In the genomic region with DNA sequence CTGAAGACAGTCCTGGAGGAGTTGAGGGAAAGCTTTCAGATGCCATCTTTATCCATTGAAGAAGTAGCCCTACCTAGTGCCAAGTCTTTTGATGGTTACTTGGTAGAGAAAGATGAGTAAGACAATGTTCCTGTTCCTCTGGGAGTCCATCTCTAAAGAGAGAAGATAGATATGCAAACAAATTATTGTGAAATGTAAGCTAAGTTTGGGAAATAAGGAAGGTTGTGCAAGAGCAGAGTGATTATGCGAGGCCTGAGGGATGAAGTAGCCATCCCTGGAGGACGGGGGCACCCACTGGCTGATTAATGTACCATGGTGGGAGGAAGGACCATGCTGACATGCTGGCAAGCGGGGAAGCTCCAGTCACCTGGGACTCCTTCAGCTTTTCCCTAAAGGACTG, we compare ENCODE assay signal across 8 cellular contexts. TPM values are rescaled to one million over a fixed set of nuclear protein-coding genes. Genes with fewer than 3 reads are reported as not detected.
DNase-seq lines count a peak whose midpoint lies in the region; ATAC-seq, FAIRE-seq and TF ChIP-seq lines count a peak whose summit lies in the region.

No MANE protein-coding gene starts in this region.

- peak overlapping the region; percentile 83 for H4K5ac ChIP-seq in IMR-90 (ENCODE audit: low read depth, low read length)

- peak overlapping the region; percentile 84; the same call in 2 of the 3 replicates for H2BK15ac ChIP-seq in IMR-90 (ENCODE audit: low read depth, low read length)

- dilution Hi-C loops in IMR-90 (cut with HindIII; ENCODE audit: low sequenced_read_pairs, unreplicated experiment) (no loop called here), keratinocyte (cut with MboI; ENCODE audit: extremely low pct_ligation_motif_present, low sequenced_read_pairs) (no loop called here)

- H2BK5ac ChIP-seq in IMR-90 (ENCODE audit: low read depth, low read length, poor library complexity, severe bottlenecking) = peak overlapping the region; percentile 95

- no peaks in the 10 kb centered on the region; a peak in 1 of 4 replicates for H3K79me1 ChIP-seq in IMR-90 (ENCODE audit: low read depth in 1 of 2, low read length in 2 of 2)

- H2AK5ac ChIP-seq in IMR-90 (ENCODE audit: low read depth, low read length) = peak overlapping the region; percentile 81

- H3K18ac ChIP-seq in IMR-90 (ENCODE audit: low read depth, low read length) = peak overlapping the region; percentile 85

- POLR2A ChIA-PET in IMR-90 (lab: Charles Lee; ENCODE audit: unreplicated experiment) = no interaction called here

- peaks cover 7% of the 10 kb centered on the region for H3K4me1 ChIP-seq in IMR-90 (ENCODE audit: control insufficient read depth, insufficient read depth, low read length)
- H3K4me1 ChIP-seq in body of pancreas = peaks cover 7% of the 10 kb centered on the region
- H3K4me1 ChIP-seq in keratinocyte (ENCODE audit: control insufficient read depth, extremely low read depth, insufficient read depth, low read length) = peaks cover 32% of the 10 kb centered on the region

- TF ChIP-seq POLR2A in IMR-90 (IDR thresholded peaks at IDR 0.05; ENCODE audit: low read depth, low read length) (no peak), body of pancreas (IDR thresholded peaks at IDR 0.05) (no peak)

- H3K4me2 ChIP-seq in IMR-90 (ENCODE audit: low read depth, low read length) (peak overlapping the region; percentile 81), keratinocyte (ENCODE audit: control insufficient read depth, extremely low read depth, insufficient read depth, low read depth, low read length) (no peak overlapping the region)

- ATAC-seq in IMR-90 (ENCODE audit: low read depth) = peak; percentile 63
- peak; percentile 72 for ATAC-seq in body of pancreas
- ATAC-seq in GM19463 (IDR thresholded peaks at IDR 0.05; ENCODE audit: unreplicated experiment) = no peak
- ATAC-seq in activated T-helper 17 cell treated with anti-CD3 and anti-CD28 coated beads, Interleukin-2, amount 50 U/mL, for 72 hours (replicated peaks) = no peak

- no peak for TF ChIP-seq RAD21 in IMR-90 (IDR thresholded peaks at IDR 0.05; ENCODE audit: low read length)

- peak overlapping the region; percentile 95 for H2BK120ac ChIP-seq in IMR-90 (ENCODE audit: low read depth, low read length)

- H2AK9ac ChIP-seq in IMR-90 (replicated peaks; ENCODE audit: low read depth, low read length, poor library complexity) = peak overlapping the region; percentile 81

- no peaks in the 10 kb centered on the region for H3K4me1 Mint-ChIP-seq in activated naive CD8-positive, alpha-beta T cell treated with anti-CD3 and anti-CD28 coated beads for 36 hours
- H3K4me1 Mint-ChIP-seq in activated T-helper 17 cell treated with anti-CD3 and anti-CD28 coated beads, Interleukin-2, amount 50 U/mL, for 72 hours = no peaks in the 10 kb centered on the region

- CTCF ChIA-PET in IMR-90 (lab: Yijun Ruan, JAX) = interaction anchor here (1.2 to 2.7 kb wide), 4 partner anchors 13 to 75 kb away, joined by 3 to 17 read pairs (median 4); no protein-coding TSS in a partner anchor

- in situ Hi-C loops in IMR-90 (cut with MboI; ENCODE audit: low sequenced_read_pairs) = loop anchor here (5.0 kb wide), 1 partner anchor 47 kb away; no protein-coding TSS in a partner anchor

- H4K8ac ChIP-seq in IMR-90 (ENCODE audit: low read depth in 2 of 2, low read length in 2 of 2) = peak overlapping the region; percentile 26 to 90; a peak in 3 of 4 replicates

- no peaks in the 10 kb centered on the region for H3K9me3 Mint-ChIP-seq in activated naive CD8-positive, alpha-beta T cell treated with anti-CD3 and anti-CD28 coated beads for 36 hours
- H3K9me3 Mint-ChIP-seq in activated T-helper 17 cell treated with anti-CD3 and anti-CD28 coated beads, Interleukin-2, amount 50 U/mL, for 72 hours = no peaks in the 10 kb centered on the region

- H3K27me3 ChIP-seq in IMR-90 (ENCODE audit: control insufficient read depth, insufficient read depth, low read length) = no peaks in the 10 kb centered on the region
- no peaks in the 10 kb centered on the region for H3K27me3 ChIP-seq in body of pancreas
- H3K27me3 ChIP-seq in keratinocyte (ENCODE audit: control insufficient read depth, extremely low read depth, insufficient read depth, low read length) = no peaks in the 10 kb centered on the region

- H3K4ac ChIP-seq in IMR-90 (ENCODE audit: low read depth, low read length) = peak overlapping the region; percentile 87

- intact Hi-C loops in IMR-90 (cut with micrococcal nuclease) = loop anchor here (2.0 kb wide), 1 partner anchor 64 kb away; no protein-coding TSS in a partner anchor
- intact Hi-C loops in body of pancreas (cut with DNase I) = no loop called here

- H3K4me3 Mint-ChIP-seq in activated naive CD8-positive, alpha-beta T cell treated with anti-CD3 and anti-CD28 coated beads for 36 hours = no peak overlapping the region
- no peak overlapping the region for H3K4me3 Mint-ChIP-seq in activated T-helper 17 cell treated with anti-CD3 and anti-CD28 coated beads, Interleukin-2, amount 50 U/mL, for 72 hours

- 0 out of 2 replicates have a peak, but pooled peaks have one; percentile 3 for TF ChIP-seq CTCF in IMR-90 (conservative IDR thresholded peaks at IDR 0.05; ENCODE audit: low read depth, low read length)
- TF ChIP-seq CTCF in body of pancreas (IDR thresholded peaks at IDR 0.05) = no peak
- TF ChIP-seq CTCF in keratinocyte (optimal IDR thresholded peaks at IDR 0.05 in 1 of 3, IDR thresholded peaks at IDR 0.05 in 1 of 3, conservative IDR thresholded peaks at IDR 0.05 in 1 of 3; ENCODE audit: extremely low read depth in 1 of 3, insufficient read depth in 2 of 3, low read length in 3 of 3) = no peak

- H3K27ac ChIP-seq in IMR-90 (ENCODE audit: insufficient read depth, low read length) (peak overlapping the region; percentile 88), body of pancreas (no peak overlapping the region), keratinocyte (ENCODE audit: control insufficient read depth, insufficient read depth, low read length) (no peak overlapping the region), temporal lobe (ENCODE audit: low read depth, low read length) (peak overlapping the region; percentile 67)

- H3K56ac ChIP-seq in IMR-90 (ENCODE audit: extremely low read depth, insufficient read depth, low read length) = peak overlapping the region; percentile 71; the same call in 1 of the 2 replicates

- H3K9me1 ChIP-seq in IMR-90 (ENCODE audit: insufficient read depth, low read length) = no peaks in the 10 kb centered on the region
- H3K9me1 ChIP-seq in keratinocyte (ENCODE audit: control insufficient read depth, extremely low read depth, insufficient read depth, low read length) = no peaks in the 10 kb centered on the region

- H3K9ac ChIP-seq in IMR-90 (ENCODE audit: low read depth, low read length) (peak overlapping the region; percentile 11; the same call in 1 of the 2 replicates), keratinocyte (ENCODE audit: control insufficient read depth, extremely low read depth, insufficient read depth, low read length) (no peak overlapping the region)

- H3K36me3 Mint-ChIP-seq in activated naive CD8-positive, alpha-beta T cell treated with anti-CD3 and anti-CD28 coated beads for 36 hours = no peaks in the 10 kb centered on the region
- no peaks in the 10 kb centered on the region for H3K36me3 Mint-ChIP-seq in activated T-helper 17 cell treated with anti-CD3 and anti-CD28 coated beads, Interleukin-2, amount 50 U/mL, for 72 hours (ENCODE audit: low read depth)

- WGBS in IMR-90 (ENCODE audit: extremely low coverage in 2 of 2, insufficient read length in 1 of 2), 2 experiments = 0% methylated on average over 1 of the region's 3 CpGs; no CpG with 5 or more reads in 1 of the 2 experiments
- WGBS in body of pancreas, 2 donors = 77 to 88% methylated on average over 3 of the region's 3 CpGs

- no peak for FAIRE-seq in keratinocyte (lab: Jason Lieb, UNC)

- H3K4me3 ChIP-seq in IMR-90 (ENCODE audit: insufficient read depth, low read depth, low read length) (no peak overlapping the region), body of pancreas (no peak overlapping the region), keratinocyte (ENCODE audit: control insufficient read depth in 2 of 3, extremely low read depth in 1 of 3, insufficient read depth in 2 of 3, low read depth in 1 of 3, low read length in 3 of 3) (no peak overlapping the region)

- H2BK20ac ChIP-seq in IMR-90 (ENCODE audit: low read depth, low read length) = peak overlapping the region; percentile 95

- no peaks in the 10 kb centered on the region for H3K79me2 ChIP-seq in keratinocyte (ENCODE audit: control insufficient read depth, insufficient read depth, low read length)

- H4K20me1 ChIP-seq in IMR-90 (ENCODE audit: insufficient read depth, low read length) = no peaks in the 10 kb centered on the region
- H4K20me1 ChIP-seq in keratinocyte (ENCODE audit: control insufficient read depth, extremely low read depth, insufficient read depth, low read length) = no peaks in the 10 kb centered on the region

- peak overlapping the region; percentile 74 for H2AFZ ChIP-seq in IMR-90 (replicated peaks; ENCODE audit: low read length, poor library complexity)
- peak overlapping the region; percentile 46 for H2AFZ ChIP-seq in keratinocyte (ENCODE audit: control insufficient read depth, low read length)

- H3K27ac Mint-ChIP-seq in activated naive CD8-positive, alpha-beta T cell treated with anti-CD3 and anti-CD28 coated beads for 36 hours = no peak overlapping the region
- no peak overlapping the region for H3K27ac Mint-ChIP-seq in activated T-helper 17 cell treated with anti-CD3 and anti-CD28 coated beads, Interleukin-2, amount 50 U/mL, for 72 hours

- H3K23ac ChIP-seq in IMR-90 (ENCODE audit: low read depth, low read length) = peak overlapping the region; percentile 64

- H3K27me3 Mint-ChIP-seq in activated naive CD8-positive, alpha-beta T cell treated with anti-CD3 and anti-CD28 coated beads for 36 hours = peaks cover 12% of the 10 kb centered on the region
- H3K27me3 Mint-ChIP-seq in activated T-helper 17 cell treated with anti-CD3 and anti-CD28 coated beads, Interleukin-2, amount 50 U/mL, for 72 hours = peaks cover 9% of the 10 kb centered on the region

- H3K36me3 ChIP-seq in IMR-90 (ENCODE audit: control insufficient read depth, insufficient read depth, low read length) = no peaks in the 10 kb centered on the region
- H3K36me3 ChIP-seq in body of pancreas (replicated peaks in 1 of 2; ENCODE audit: insufficient read depth in 1 of 2, low read depth in 2 of 2) = no peaks in the 10 kb centered on the region
- no peaks in the 10 kb centered on the region for H3K36me3 ChIP-seq in keratinocyte (ENCODE audit: control insufficient read depth in 2 of 2, extremely low read depth in 1 of 2, insufficient read depth in 2 of 2, low read length in 2 of 2)

- H3K9me3 ChIP-seq in IMR-90 (ENCODE audit: control insufficient read depth, insufficient read depth, low read length) (no peaks in the 10 kb centered on the region), body of pancreas (peaks cover 0 to 3% (median 0%) of the 10 kb centered on the region in 3 donors), keratinocyte (ENCODE audit: control insufficient read depth, low read depth, low read length) (no peaks in the 10 kb centered on the region)

- H3K14ac ChIP-seq in IMR-90 (replicated peaks; ENCODE audit: low read depth, low read length) = peak overlapping the region; percentile 54

- DNase-seq in IMR-90 (peak; percentile 87), body of pancreas (no peak), keratinocyte (ENCODE audit: low read depth, low spot score) (no peak), NCI-H1694 (lab: John Stamatoyannopoulos, UW) (no peak)
- DNase-seq in activated naive CD8-positive, alpha-beta T cell treated with anti-CD3 and anti-CD28 coated beads for 36 hours = no peak

- H4K91ac ChIP-seq in IMR-90 (ENCODE audit: insufficient read depth, low read depth, low read length) = peak overlapping the region; percentile 84

- BruUV-seq in IMR-90 (replicated peaks; lab: Mats Ljungman, UMichigan) = no TSS peak

RNA-seq across cellular contexts. Expression of a gene that starts 1.0 kb away (rescaled TPM):
- total RNA-seq in IMR-90 (2012; rRNA removed) (7.5 and 9.5 TPM in 2 replicates), body of pancreas (10 to 100 TPM; 31.0 to 32.2 TPM), temporal lobe (43.0 TPM)
- polyA plus RNA-seq in IMR-90 (2012; rRNA removed) (8.7 and 10.8 TPM in 2 replicates), keratinocyte (0.26 to 1.9 TPM (median 0.81 TPM) in 3 replicates)
- polyA plus RNA-seq in IMR-90 (2012; cell fraction: cytosol; rRNA removed) = 4.6 and 4.8 TPM in 2 replicates
- 5.2 and 21.0 TPM in 2 replicates for polyA plus RNA-seq in IMR-90 (2012; cell fraction: nucleus; rRNA removed; ENCODE audit: low replicate concordance)
- 0.80 TPM for polyA plus RNA-seq in keratinocyte (2011; ENCODE audit: low read depth)
- 0.96 and 1.1 TPM in 2 replicates for polyA plus RNA-seq in keratinocyte (2011; cell fraction: cytosol; rRNA removed)
- 1.2 and 1.9 TPM in 2 replicates for polyA plus RNA-seq in keratinocyte (2011; cell fraction: nucleus; rRNA removed)
- 0.15 and 0.48 TPM in 2 replicates for polyA plus RNA-seq in keratinocyte (2012; ENCODE audit: low replicate concordance)
- polyA minus RNA-seq in keratinocyte = 2.3 to 3.9 TPM (median 2.8 TPM) in 3 replicates
- 0.58 TPM for polyA minus RNA-seq in keratinocyte (2011; cell fraction: cytosol; rRNA and poly(A)+ RNA removed)
- 1.7 and 1.8 TPM in 2 replicates for polyA minus RNA-seq in keratinocyte (2011; cell fraction: nucleus; rRNA and poly(A)+ RNA removed)
- total RNA-seq in activated naive CD8-positive, alpha-beta T cell treated with anti-CD3 and anti-CD28 coated beads for 36 hours = under 1 TPM; 0.58 to 0.66 TPM
- under 1 TPM; 0.11 to 0.15 TPM for total RNA-seq in activated T-helper 17 cell treated with anti-CD3 and anti-CD28 coated beads, Interleukin-2, amount 50 U/mL, for 72 hours

Comparison
In these comparisons a context has a peak if more than half of its experiments do, and no peak if none do; other contexts are left out.
1. ATAC-seq: peak in IMR-90 (single experiment) and body of pancreas (single experiment); none in GM19463 (single experiment) and activated T-helper 17 cell treated with anti-CD3 and anti-CD28 coated beads, Interleukin-2, amount 50 U/mL, for 72 hours (single experiment).
2. H3K27ac ChIP-seq: peak in IMR-90 (single experiment) and temporal lobe (single experiment); none in body of pancreas (0 of 4) and keratinocyte (single experiment).